In the genomic region with DNA sequence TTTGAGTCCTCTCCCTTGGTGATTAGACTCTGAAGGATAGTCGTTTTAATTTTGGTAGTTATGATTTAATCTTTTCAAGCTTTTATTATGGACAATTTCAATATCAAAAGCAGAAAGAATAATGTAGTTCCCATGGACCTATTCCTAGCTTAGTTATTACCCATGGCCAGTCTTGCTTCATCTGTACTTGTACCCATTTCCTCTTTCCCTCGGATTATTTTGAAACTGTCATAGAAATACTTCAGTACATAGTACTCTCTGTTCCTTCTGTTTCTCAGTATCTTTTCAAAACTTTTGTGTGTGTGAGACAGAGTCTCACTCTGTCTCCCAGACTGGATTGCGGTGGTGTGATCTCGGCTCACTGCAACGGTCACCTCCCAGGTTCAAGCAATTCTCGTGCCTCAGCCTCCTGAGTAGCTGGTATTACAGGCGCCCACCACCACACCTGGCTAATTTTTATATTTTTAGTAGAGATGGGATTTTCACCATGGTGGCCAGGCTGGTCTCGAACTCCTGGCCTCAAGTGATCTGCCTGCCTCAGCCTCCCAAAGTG, we compare ENCODE assay signal across 11 cellular contexts.
A peak's percentile ranks its signal among the peaks of the same experiment; 100 is the strongest.
DNase-seq lines count a peak whose midpoint lies in the region; ATAC-seq, FAIRE-seq and TF ChIP-seq lines count a peak whose summit lies in the region.
"Had no signal": no experiment of that assay in that cellular context is flagged by ENCODE, and none has a peak within 500 bp of the region (broad histone marks: within the 10 kb centered on the region; RNA-seq: fewer than 3 reads in every experiment).

No MANE protein-coding gene starts in this region.

- no peak for TF ChIP-seq CTCF in heart left ventricle (IDR thresholded peaks at IDR 0.05)
- TF ChIP-seq CTCF in ovary (IDR thresholded peaks at IDR 0.05): no peak

- no peak overlapping the region for H3K4me3 Mint-ChIP-seq in activated CD4-positive, alpha-beta T cell treated with anti-CD3 and anti-CD28 coated beads, Interleukin-2, amount 10 ng/mL, durations not matched to agents 7 days and 5 days
- H3K4me3 Mint-ChIP-seq: neural crest cell had no signal

- 85 to 87% (median 85%) methylated on average over 8 of the region's 8 CpGs for WGBS in heart left ventricle, 4 donors
- 82 to 86% (median 83%) methylated on average over 8 of the region's 8 CpGs for WGBS in ovary, 3 donors

- H3K27ac Mint-ChIP-seq in activated CD4-positive, alpha-beta T cell treated with anti-CD3 and anti-CD28 coated beads, Interleukin-2, amount 10 ng/mL, durations not matched to agents 7 days and 5 days: peak overlapping the region; percentile 86

- intact Hi-C loops in heart left ventricle (cut with DNase I) (no loop called here), ovary (cut with DNase I) (no loop called here)

- peak in 3 of 4 donors; percentile 17 to 54 (median 29) for ATAC-seq in heart left ventricle

- TF ChIP-seq EP300 in ovary (IDR thresholded peaks at IDR 0.05): no peak

- H3K27ac ChIP-seq in heart left ventricle (peak overlapping the region in 1 of 12 donors; percentile 82), substantia nigra (ENCODE audit: low read depth, low read length, poor library complexity, severe bottlenecking) (peak overlapping the region; percentile 0), SJCRH30 (no peak overlapping the region), ovary (no peak overlapping the region)

- POLR2A ChIA-PET in activated CD4-positive, alpha-beta T cell treated with anti-CD3 and anti-CD28 coated beads, Interleukin-2, amount 10 ng/mL, durations not matched to agents 7 days and 5 days (lab: Charles Lee): no interaction called here

- no peak for TF ChIP-seq POLR2A in heart left ventricle (IDR thresholded peaks at IDR 0.05)
- no peak for TF ChIP-seq POLR2A in ovary (IDR thresholded peaks at IDR 0.05)

- peaks cover 48% of the 10 kb centered on the region for H3K4me1 Mint-ChIP-seq in activated CD4-positive, alpha-beta T cell treated with anti-CD3 and anti-CD28 coated beads, Interleukin-2, amount 10 ng/mL, durations not matched to agents 7 days and 5 days

- H3K4me1 ChIP-seq in heart left ventricle (peaks cover 4 to 86% (median 45%) of the 10 kb centered on the region in 12 donors), SJCRH30 (peaks cover 31% of the 10 kb centered on the region), ovary (ENCODE audit: insufficient read depth) (peaks cover 10% of the 10 kb centered on the region)

- CTCF ChIA-PET in activated CD4-positive, alpha-beta T cell treated with anti-CD3 and anti-CD28 coated beads, Interleukin-2, amount 10 ng/mL, durations not matched to agents 7 days and 5 days (lab: Charles Lee): interaction anchor here (0.8 to 2.2 kb wide), 4 partner anchors 16 to 30 kb away, joined by 3 to 4 read pairs (median 4); no protein-coding TSS in a partner anchor

- no peaks in the 10 kb centered on the region for H3K36me3 Mint-ChIP-seq in activated CD4-positive, alpha-beta T cell treated with anti-CD3 and anti-CD28 coated beads, Interleukin-2, amount 10 ng/mL, durations not matched to agents 7 days and 5 days (ENCODE audit: low read depth)
- H3K36me3 Mint-ChIP-seq: immature natural killer cell had no signal

- no peaks in the 10 kb centered on the region for H3K27me3 ChIP-seq in heart left ventricle
- H3K27me3 ChIP-seq in SJCRH30: no peaks in the 10 kb centered on the region
- H3K27me3 ChIP-seq in ovary: no peaks in the 10 kb centered on the region

- FAIRE-seq in GM19239 (lab: Jason Lieb, UNC): no peak

- no peaks in the 10 kb centered on the region for H3K9me3 Mint-ChIP-seq in activated CD4-positive, alpha-beta T cell treated with anti-CD3 and anti-CD28 coated beads, Interleukin-2, amount 10 ng/mL, durations not matched to agents 7 days and 5 days
- H3K9me3 Mint-ChIP-seq: immature natural killer cell, neural crest cell had no signal

- no peak overlapping the region for H3K4me3 ChIP-seq in heart left ventricle
- no peak overlapping the region for H3K4me3 ChIP-seq in SJCRH30
- no peak overlapping the region for H3K4me3 ChIP-seq in ovary

- H3K27me3 Mint-ChIP-seq in activated CD4-positive, alpha-beta T cell treated with anti-CD3 and anti-CD28 coated beads, Interleukin-2, amount 10 ng/mL, durations not matched to agents 7 days and 5 days: no peaks in the 10 kb centered on the region

- H3K36me3 ChIP-seq in heart left ventricle (no peaks in the 10 kb centered on the region), SJCRH30 (no peaks in the 10 kb centered on the region), ovary (no peaks in the 10 kb centered on the region)

- DNase-seq in activated CD4-positive, alpha-beta T cell treated with anti-CD3 and anti-CD28 coated beads, Interleukin-2, amount 10 ng/mL, durations not matched to agents 7 days and 5 days: no peak
- no peak for DNase-seq in activated CD4-positive, alpha-beta T cell treated with anti-CD3 and anti-CD28 coated beads for 1 hour
- DNase-seq in MV-4-11 (lab: John Stamatoyannopoulos, UW): peak; percentile 94
- DNase-seq in heart left ventricle: no peak
- DNase-seq in substantia nigra (lab: John Stamatoyannopoulos, UW): no peak
- DNase-seq in GM19239 (ENCODE audit: insufficient read length, low spot score): no peak
- no peak for DNase-seq in SJCRH30
- no peak for DNase-seq in ovary
- DNase-seq: GOT3 had no signal

- H3K9me3 ChIP-seq in heart left ventricle (no peaks in the 10 kb centered on the region), SJCRH30 (replicated peaks) (no peaks in the 10 kb centered on the region), ovary (no peaks in the 10 kb centered on the region)
